ENCODE assay signal across 8 cellular contexts in the genomic region with DNA sequence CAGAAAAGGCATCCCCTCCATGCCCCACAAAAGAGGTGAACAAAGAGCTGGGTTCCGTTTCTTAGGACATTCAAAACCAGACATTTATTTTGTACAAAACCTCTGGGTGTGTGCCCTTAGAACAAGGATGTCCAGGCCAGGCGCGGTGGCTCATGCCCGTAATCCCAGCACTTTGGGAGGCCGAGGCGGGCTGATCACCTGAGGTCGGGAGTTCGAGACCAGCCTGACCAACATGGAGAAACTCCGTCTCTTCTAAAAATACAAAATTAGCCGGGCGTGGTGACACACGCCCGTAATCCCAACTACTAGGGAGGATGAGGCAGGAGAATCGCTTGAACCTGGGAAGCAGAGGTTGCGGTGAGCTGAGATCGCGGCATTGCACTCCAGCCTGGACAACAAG. TPM values are rescaled to one million over a fixed set of nuclear protein-coding genes. Genes with fewer than 3 reads are reported as not detected.
DNase-seq lines count a peak whose midpoint lies in the region; ATAC-seq and TF ChIP-seq lines count a peak whose summit lies in the region.
"Not testable (repeated sequence)": the region's sequence is repeated elsewhere in the genome, so short reads cannot be mapped to it uniquely, and the experiment has no call there.

No MANE protein-coding gene starts in this region.

- intact Hi-C loops in CD14-positive monocyte (cut with micrococcal nuclease) = not testable (repeated sequence)

- H3K4me1 ChIP-seq in HUES64 (ENCODE audit: insufficient read depth, low read length); endodermal cell (ENCODE audit: control insufficient read depth, insufficient read depth, low read length): not testable (repeated sequence)
- H3K4me1 ChIP-seq in stomach smooth muscle (ENCODE audit: control insufficient read depth, insufficient read depth, low read length) = peaks cover 36% of the 10 kb centered on the region

- DNase-seq in CD14-positive monocyte (ENCODE audit: low spot score); activated naive CD8-positive, alpha-beta T cell treated with anti-CD3 and anti-CD28 coated beads, Interleukin-2, amount 50 U/mL, for 24 hours; endodermal cell; neural crest cell (ENCODE audit: low read depth, low spot score): not testable (repeated sequence)

- H3K4me3 ChIP-seq in HUES64 (ENCODE audit: low read length) = peak overlapping the region; percentile 66
- peak overlapping the region; percentile 98 for H3K4me3 ChIP-seq in endodermal cell (ENCODE audit: low read length)
- peak overlapping the region; percentile 67 for H3K4me3 ChIP-seq in iPS-18c (ENCODE audit: insufficient read depth, low read depth, low read length)
- H3K4me3 ChIP-seq in stomach smooth muscle (ENCODE audit: low read length in 2 of 2) = peak overlapping the region; percentile 79 to 92

- H3K36me3 Mint-ChIP-seq in CD14-positive monocyte; T-helper 1 cell treated with Interleukin-12 subunit alpha and Interleukin-12 subunit beta and Interleukin-4 antibody, amounts not matched to agents 30 μg/mL and 1 μg/mL, for 36 hours (ENCODE audit: low read depth); activated naive CD8-positive, alpha-beta T cell treated with anti-CD3 and anti-CD28 coated beads, Interleukin-2, amount 50 U/mL, for 24 hours (ENCODE audit: low read depth); endodermal cell (ENCODE audit: low read depth); neural crest cell (ENCODE audit: low read depth): not testable (repeated sequence)

- 95% methylated on average over 17 of the region's 17 CpGs for WGBS in HUES64
- whole genome bisulfite sequencing in endodermal cell (ENCODE audit: insufficient coverage in 1 of 2, insufficient read length in 1 of 2), 2 experiments = 95 to 97% methylated on average over 9 to 17 of the region's 17 CpGs

- peaks cover 21% of the 10 kb centered on the region for H3K27me3 ChIP-seq in HUES64 (ENCODE audit: insufficient read depth, low read length)
- not testable (repeated sequence) for H3K27me3 ChIP-seq in endodermal cell (ENCODE audit: control insufficient read depth, insufficient read depth, low read length, poor library complexity, severe bottlenecking); stomach smooth muscle (ENCODE audit: control insufficient read depth in 1 of 2, insufficient read depth in 2 of 2, low read length in 2 of 2)

- peaks cover 55% of the 10 kb centered on the region for H3K4me1 Mint-ChIP-seq in CD14-positive monocyte
- H3K4me1 Mint-ChIP-seq in T-helper 1 cell treated with Interleukin-12 subunit alpha and Interleukin-12 subunit beta and Interleukin-4 antibody, amounts not matched to agents 30 μg/mL and 1 μg/mL, for 36 hours (ENCODE audit: low read depth) = peaks cover 20% of the 10 kb centered on the region
- H3K4me1 Mint-ChIP-seq in activated naive CD8-positive, alpha-beta T cell treated with anti-CD3 and anti-CD28 coated beads, Interleukin-2, amount 50 U/mL, for 24 hours = peaks cover 38% of the 10 kb centered on the region
- H3K4me1 Mint-ChIP-seq in endodermal cell = peaks cover 17% of the 10 kb centered on the region
- peaks cover 23% of the 10 kb centered on the region for H3K4me1 Mint-ChIP-seq in neural crest cell

- not testable (repeated sequence) for H3K27ac ChIP-seq in HUES64 (ENCODE audit: low read depth, low read length); endodermal cell (ENCODE audit: low read depth, low read length); stomach smooth muscle (ENCODE audit: low read length)

- not testable (repeated sequence) for H3K27me3 Mint-ChIP-seq in CD14-positive monocyte (ENCODE audit: low read depth in 3 of 3); T-helper 1 cell treated with Interleukin-12 subunit alpha and Interleukin-12 subunit beta and Interleukin-4 antibody, amounts not matched to agents 30 μg/mL and 1 μg/mL, for 36 hours (ENCODE audit: low read depth); activated naive CD8-positive, alpha-beta T cell treated with anti-CD3 and anti-CD28 coated beads, Interleukin-2, amount 50 U/mL, for 24 hours; neural crest cell (ENCODE audit: low read depth)
- H3K27me3 Mint-ChIP-seq in endodermal cell (ENCODE audit: insufficient read depth) = peaks cover 22% of the 10 kb centered on the region

- TF ChIP-seq CTCF in CD14-positive monocyte (IDR thresholded peaks at IDR 0.05); endodermal cell (conservative IDR thresholded peaks at IDR 0.05); neural crest cell (conservative IDR thresholded peaks at IDR 0.05): not testable (repeated sequence)

- not testable (repeated sequence) for H3K36me3 ChIP-seq in HUES64 (ENCODE audit: insufficient read depth, low read length); endodermal cell (ENCODE audit: control insufficient read depth, insufficient read depth, low read length); stomach smooth muscle (ENCODE audit: control insufficient read depth in 2 of 2, insufficient read depth in 2 of 2, low read length in 2 of 2)

- H3K4me3 Mint-ChIP-seq in CD14-positive monocyte = peak overlapping the region; percentile 94 to 95
- H3K4me3 Mint-ChIP-seq in T-helper 1 cell treated with Interleukin-12 subunit alpha and Interleukin-12 subunit beta and Interleukin-4 antibody, amounts not matched to agents 30 μg/mL and 1 μg/mL, for 36 hours = peak overlapping the region; percentile 93
- H3K4me3 Mint-ChIP-seq in activated naive CD8-positive, alpha-beta T cell treated with anti-CD3 and anti-CD28 coated beads, Interleukin-2, amount 50 U/mL, for 24 hours = peak overlapping the region; percentile 89
- H3K4me3 Mint-ChIP-seq in endodermal cell = peak overlapping the region; percentile 94
- peak overlapping the region; percentile 99 for H3K4me3 Mint-ChIP-seq in neural crest cell

- not testable (repeated sequence) for ATAC-seq in activated naive CD8-positive, alpha-beta T cell treated with anti-CD3 and anti-CD28 coated beads, Interleukin-2, amount 50 U/mL, for 24 hours

- H3K9me3 Mint-ChIP-seq in CD14-positive monocyte; T-helper 1 cell treated with Interleukin-12 subunit alpha and Interleukin-12 subunit beta and Interleukin-4 antibody, amounts not matched to agents 30 μg/mL and 1 μg/mL, for 36 hours; activated naive CD8-positive, alpha-beta T cell treated with anti-CD3 and anti-CD28 coated beads, Interleukin-2, amount 50 U/mL, for 24 hours; endodermal cell; neural crest cell: not testable (repeated sequence)

- H3K9ac ChIP-seq in HUES64 (ENCODE audit: low read depth, low read length) = peak overlapping the region; percentile 96
- H3K9ac ChIP-seq in endodermal cell (ENCODE audit: extremely low read depth, low read length, poor library complexity, severe bottlenecking) = peak overlapping the region; percentile 78
- H3K9ac ChIP-seq in stomach smooth muscle (ENCODE audit: low read length in 2 of 2) = peak overlapping the region in 1 of 2 donors; percentile 81

- not testable (repeated sequence) for H3K9me3 ChIP-seq in HUES64 (ENCODE audit: insufficient read depth, low read depth, low read length); endodermal cell (ENCODE audit: control insufficient read depth, low read length); iPS-18c (ENCODE audit: control insufficient read depth, insufficient read depth, low read length); stomach smooth muscle (ENCODE audit: control insufficient read depth in 2 of 2, low read length in 2 of 2)

- H3K27ac Mint-ChIP-seq in CD14-positive monocyte (peak overlapping the region in 6 of 7 donors; percentile 13 to 94 (median 44)), neural crest cell (ENCODE audit: unreplicated experiment) (peak overlapping the region; percentile 43)
- H3K27ac Mint-ChIP-seq in T-helper 1 cell treated with Interleukin-12 subunit alpha and Interleukin-12 subunit beta and Interleukin-4 antibody, amounts not matched to agents 30 μg/mL and 1 μg/mL, for 36 hours = peak overlapping the region; percentile 93
- H3K27ac Mint-ChIP-seq in activated naive CD8-positive, alpha-beta T cell treated with anti-CD3 and anti-CD28 coated beads, Interleukin-2, amount 50 U/mL, for 24 hours = peak overlapping the region; percentile 93
- H3K27ac Mint-ChIP-seq in endodermal cell = not testable (repeated sequence)

RNA-seq across cellular contexts. Expression of gene PTPA, which starts 1.3 kb away (rescaled TPM):
- polyA plus RNA-seq in CD14-positive monocyte = 10 to 100 TPM; 11.7 to 12.4 TPM
- 114 TPM for polyA plus RNA-seq in HUES64 (2013, experiment 1 of 2)
- 121 TPM for polyA plus RNA-seq in HUES64 (2013, experiment 2 of 2)
- total RNA-seq in endodermal cell (100 to 1,000 TPM; 134 to 139 TPM), neural crest cell (136 and 144 TPM in 2 replicates)
- polyA plus RNA-seq in endodermal cell (2013, experiment 1 of 2) = 105 TPM
- polyA plus RNA-seq in endodermal cell (2013, experiment 2 of 2) = 96.3 TPM

RNA-seq across cellular contexts. Expression of gene CRAT, which starts 1.9 kb away (rescaled TPM):
- polyA plus RNA-seq in CD14-positive monocyte = 10 to 100 TPM; 12.2 to 15.0 TPM
- polyA plus RNA-seq in HUES64 (2013, experiment 1 of 2) = 8.1 TPM
- 10.7 TPM for polyA plus RNA-seq in HUES64 (2013, experiment 2 of 2)
- 10 to 100 TPM; 17.2 to 17.5 TPM for total RNA-seq in endodermal cell
- 25.3 TPM for polyA plus RNA-seq in endodermal cell (2013, experiment 1 of 2)
- polyA plus RNA-seq in endodermal cell (2013, experiment 2 of 2) = 24.3 TPM
- total RNA-seq in neural crest cell = 24.9 and 26.0 TPM in 2 replicates

RNA-seq across cellular contexts. Expression of gene DOLPP1, which starts 31.6 kb away (rescaled TPM):
- 1 to 10 TPM; 5.4 to 5.9 TPM for polyA plus RNA-seq in CD14-positive monocyte
- 24.7 TPM for polyA plus RNA-seq in HUES64 (2013, experiment 1 of 2)
- polyA plus RNA-seq in HUES64 (2013, experiment 2 of 2) = 21.9 TPM
- total RNA-seq in endodermal cell (10 to 100 TPM; 30.1 to 30.4 TPM), neural crest cell (43.1 and 43.9 TPM in 2 replicates)
- polyA plus RNA-seq in endodermal cell (2013, experiment 1 of 2) = 28.6 TPM
- polyA plus RNA-seq in endodermal cell (2013, experiment 2 of 2) = 25.3 TPM
